In genomic region chr6:75368151-75368779, GRCh38 we compare ENCODE assay signal across 1 cellular context.
TF ChIP-seq lines count a peak whose summit lies in the region.

No MANE protein-coding gene starts in this region.

TF ChIP-seq in GM23338, 12 proteins besides CTCF, POLR2A, EP300 and RAD21 (continued from another document):
- TF ChIP-seq, protein P1, sequence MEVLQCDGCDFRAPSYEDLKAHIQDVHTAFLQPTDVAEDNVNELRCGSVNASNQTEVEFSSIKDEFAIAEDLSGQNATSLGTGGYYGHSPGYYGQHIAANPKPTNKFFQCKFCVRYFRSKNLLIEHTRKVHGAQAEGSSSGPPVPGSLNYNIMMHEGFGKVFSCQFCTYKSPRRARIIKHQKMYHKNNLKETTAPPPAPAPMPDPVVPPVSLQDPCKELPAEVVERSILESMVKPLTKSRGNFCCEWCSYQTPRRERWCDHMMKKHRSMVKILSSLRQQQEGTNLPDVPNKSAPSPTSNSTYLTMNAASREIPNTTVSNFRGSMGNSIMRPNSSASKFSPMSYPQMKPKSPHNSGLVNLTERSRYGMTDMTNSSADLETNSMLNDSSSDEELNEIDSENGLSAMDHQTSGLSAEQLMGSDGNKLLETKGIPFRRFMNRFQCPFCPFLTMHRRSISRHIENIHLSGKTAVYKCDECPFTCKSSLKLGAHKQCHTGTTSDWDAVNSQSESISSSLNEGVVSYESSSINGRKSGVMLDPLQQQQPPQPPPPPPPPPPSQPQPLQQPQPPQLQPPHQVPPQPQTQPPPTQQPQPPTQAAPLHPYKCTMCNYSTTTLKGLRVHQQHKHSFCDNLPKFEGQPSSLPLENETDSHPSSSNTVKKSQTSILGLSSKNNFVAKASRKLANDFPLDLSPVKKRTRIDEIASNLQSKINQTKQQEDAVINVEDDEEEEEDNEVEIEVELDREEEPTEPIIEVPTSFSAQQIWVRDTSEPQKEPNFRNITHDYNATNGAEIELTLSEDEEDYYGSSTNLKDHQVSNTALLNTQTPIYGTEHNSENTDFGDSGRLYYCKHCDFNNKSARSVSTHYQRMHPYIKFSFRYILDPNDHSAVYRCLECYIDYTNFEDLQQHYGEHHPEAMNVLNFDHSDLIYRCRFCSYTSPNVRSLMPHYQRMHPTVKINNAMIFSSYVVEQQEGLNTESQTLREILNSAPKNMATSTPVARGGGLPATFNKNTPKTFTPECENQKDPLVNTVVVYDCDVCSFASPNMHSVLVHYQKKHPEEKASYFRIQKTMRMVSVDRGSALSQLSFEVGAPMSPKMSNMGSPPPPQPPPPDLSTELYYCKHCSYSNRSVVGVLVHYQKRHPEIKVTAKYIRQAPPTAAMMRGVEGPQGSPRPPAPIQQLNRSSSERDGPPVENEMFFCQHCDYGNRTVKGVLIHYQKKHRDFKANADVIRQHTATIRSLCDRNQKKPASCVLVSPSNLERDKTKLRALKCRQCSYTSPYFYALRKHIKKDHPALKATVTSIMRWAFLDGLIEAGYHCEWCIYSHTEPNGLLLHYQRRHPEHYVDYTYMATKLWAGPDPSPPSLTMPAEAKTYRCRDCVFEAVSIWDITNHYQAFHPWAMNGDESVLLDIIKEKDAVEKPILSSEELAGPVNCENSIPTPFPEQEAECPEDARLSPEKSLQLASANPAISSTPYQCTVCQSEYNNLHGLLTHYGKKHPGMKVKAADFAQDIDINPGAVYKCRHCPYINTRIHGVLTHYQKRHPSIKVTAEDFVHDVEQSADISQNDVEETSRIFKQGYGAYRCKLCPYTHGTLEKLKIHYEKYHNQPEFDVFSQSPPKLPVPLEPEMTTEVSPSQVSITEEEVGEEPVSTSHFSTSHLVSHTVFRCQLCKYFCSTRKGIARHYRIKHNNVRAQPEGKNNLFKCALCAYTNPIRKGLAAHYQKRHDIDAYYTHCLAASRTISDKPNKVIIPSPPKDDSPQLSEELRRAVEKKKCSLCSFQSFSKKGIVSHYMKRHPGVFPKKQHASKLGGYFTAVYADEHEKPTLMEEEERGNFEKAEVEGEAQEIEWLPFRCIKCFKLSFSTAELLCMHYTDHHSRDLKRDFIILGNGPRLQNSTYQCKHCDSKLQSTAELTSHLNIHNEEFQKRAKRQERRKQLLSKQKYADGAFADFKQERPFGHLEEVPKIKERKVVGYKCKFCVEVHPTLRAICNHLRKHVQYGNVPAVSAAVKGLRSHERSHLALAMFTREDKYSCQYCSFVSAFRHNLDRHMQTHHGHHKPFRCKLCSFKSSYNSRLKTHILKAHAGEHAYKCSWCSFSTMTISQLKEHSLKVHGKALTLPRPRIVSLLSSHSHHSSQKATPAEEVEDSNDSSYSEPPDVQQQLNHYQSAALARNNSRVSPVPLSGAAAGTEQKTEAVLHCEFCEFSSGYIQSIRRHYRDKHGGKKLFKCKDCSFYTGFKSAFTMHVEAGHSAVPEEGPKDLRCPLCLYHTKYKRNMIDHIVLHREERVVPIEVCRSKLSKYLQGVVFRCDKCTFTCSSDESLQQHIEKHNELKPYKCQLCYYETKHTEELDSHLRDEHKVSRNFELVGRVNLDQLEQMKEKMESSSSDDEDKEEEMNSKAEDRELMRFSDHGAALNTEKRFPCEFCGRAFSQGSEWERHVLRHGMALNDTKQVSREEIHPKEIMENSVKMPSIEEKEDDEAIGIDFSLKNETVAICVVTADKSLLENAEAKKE (CRISPR knock-in tag; IDR thresholded peaks at IDR 0.05): no peak
- no peak for TF ChIP-seq JUNB (IDR thresholded peaks at IDR 0.05; ENCODE audit: unreplicated experiment)
- TF ChIP-seq STAT1 (IDR thresholded peaks at IDR 0.05; ENCODE audit: unreplicated experiment): no peak
- no peak for TF ChIP-seq POLR2AphosphoS5 (IDR thresholded peaks at IDR 0.05; ENCODE audit: low read depth)
- TF ChIP-seq, protein P2, sequence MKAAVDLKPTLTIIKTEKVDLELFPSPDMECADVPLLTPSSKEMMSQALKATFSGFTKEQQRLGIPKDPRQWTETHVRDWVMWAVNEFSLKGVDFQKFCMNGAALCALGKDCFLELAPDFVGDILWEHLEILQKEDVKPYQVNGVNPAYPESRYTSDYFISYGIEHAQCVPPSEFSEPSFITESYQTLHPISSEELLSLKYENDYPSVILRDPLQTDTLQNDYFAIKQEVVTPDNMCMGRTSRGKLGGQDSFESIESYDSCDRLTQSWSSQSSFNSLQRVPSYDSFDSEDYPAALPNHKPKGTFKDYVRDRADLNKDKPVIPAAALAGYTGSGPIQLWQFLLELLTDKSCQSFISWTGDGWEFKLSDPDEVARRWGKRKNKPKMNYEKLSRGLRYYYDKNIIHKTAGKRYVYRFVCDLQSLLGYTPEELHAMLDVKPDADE (IDR thresholded peaks at IDR 0.05): no peak
- no peak for TF ChIP-seq ZNF331 (CRISPR knock-in tag; IDR thresholded peaks at IDR 0.05; ENCODE audit: low read depth)
